ENCODE assay signal across 8 cellular contexts in genomic region chr12:94460594-94460959, GRCh38. TPM values are rescaled to one million over a fixed set of nuclear protein-coding genes. Genes with fewer than 3 reads are reported as not detected.
DNase-seq lines count a peak whose midpoint lies in the region; ATAC-seq and TF ChIP-seq lines count a peak whose summit lies in the region.

No MANE protein-coding gene starts in this region.

- H3K9me3 ChIP-seq in thymus (ENCODE audit: control insufficient read depth): no peaks in the 10 kb centered on the region

- H3K4me3 ChIP-seq in kidney epithelial cell (ENCODE audit: low read depth, low read length): peak overlapping the region; percentile 70
- peak overlapping the region; percentile 85 for H3K4me3 ChIP-seq in thymus (ENCODE audit: low read length)

- TF ChIP-seq CTCF in kidney epithelial cell (IDR thresholded peaks at IDR 0.05; ENCODE audit: insufficient read depth, low read length, poor library complexity, severe bottlenecking): no peak

- no peak for ATAC-seq in activated naive CD4-positive, alpha-beta T cell treated with anti-CD3 and anti-CD28 coated beads, Interleukin-2, amount 50 U/mL, for 72 hours
- ATAC-seq in GM19395 (IDR thresholded peaks at IDR 0.05; ENCODE audit: unreplicated experiment) (no peak), GM18520 (IDR thresholded peaks at IDR 0.05; ENCODE audit: unreplicated experiment) (no peak), GM18519 (IDR thresholded peaks at IDR 0.05; ENCODE audit: low FRiP score, unreplicated experiment) (no peak)

- WGBS in thymus: 39% methylated on average over 6 of the region's 6 CpGs

- peaks cover 32% of the 10 kb centered on the region for H3K4me1 Mint-ChIP-seq in activated T-cell treated with anti-CD3 and anti-CD28 coated beads, Interleukin-2, amount 50 U/mL, for 24 hours (ENCODE audit: low read depth)

- H3K36me3 Mint-ChIP-seq in activated T-cell treated with anti-CD3 and anti-CD28 coated beads, Interleukin-2, amount 50 U/mL, for 24 hours (ENCODE audit: low read depth): peaks cover 34% of the 10 kb centered on the region
- peaks cover 18 to 39% of the 10 kb centered on the region in 2 donors for H3K36me3 Mint-ChIP-seq in activated naive CD4-positive, alpha-beta T cell treated with anti-CD3 and anti-CD28 coated beads, Interleukin-2, amount 50 U/mL, for 72 hours

- peaks cover 12% of the 10 kb centered on the region for H3K27me3 Mint-ChIP-seq in activated T-cell treated with anti-CD3 and anti-CD28 coated beads, Interleukin-2, amount 50 U/mL, for 24 hours

- H3K4me3 Mint-ChIP-seq in activated T-cell treated with anti-CD3 and anti-CD28 coated beads, Interleukin-2, amount 50 U/mL, for 24 hours: peak overlapping the region; percentile 94

- H3K36me3 ChIP-seq in kidney epithelial cell (ENCODE audit: control insufficient read depth, insufficient read depth, low read length): no peaks in the 10 kb centered on the region
- no peaks in the 10 kb centered on the region for H3K36me3 ChIP-seq in thymus (ENCODE audit: control insufficient read depth, insufficient read depth)

- DNase-seq in activated T-cell treated with anti-CD3 and anti-CD28 coated beads, Interleukin-2, amount 50 U/mL, for 24 hours: no peak
- no peak for DNase-seq in activated T-cell treated with anti-CD3 and anti-CD28 coated beads, Interleukin-2, amount 50 U/mL, for 1 hour
- no peak for DNase-seq in activated naive CD4-positive, alpha-beta T cell treated with anti-CD3 and anti-CD28 coated beads, Interleukin-2, amount 50 U/mL, for 72 hours (ENCODE audit: low spot score in 2 of 2)
- no peak for DNase-seq in kidney epithelial cell (ENCODE audit: low read depth)

- no peak overlapping the region for H3K27ac ChIP-seq in thymus (ENCODE audit: low read depth)

- peak overlapping the region; percentile 96 for H3K27ac Mint-ChIP-seq in activated T-cell treated with anti-CD3 and anti-CD28 coated beads, Interleukin-2, amount 50 U/mL, for 24 hours
- H3K27ac Mint-ChIP-seq in activated naive CD4-positive, alpha-beta T cell treated with anti-CD3 and anti-CD28 coated beads, Interleukin-2, amount 50 U/mL, for 72 hours: peak overlapping the region; percentile 97 to 98

- H3K9me3 Mint-ChIP-seq in activated T-cell treated with anti-CD3 and anti-CD28 coated beads, Interleukin-2, amount 50 U/mL, for 24 hours: peaks cover 5% of the 10 kb centered on the region
- H3K9me3 Mint-ChIP-seq in activated naive CD4-positive, alpha-beta T cell treated with anti-CD3 and anti-CD28 coated beads, Interleukin-2, amount 50 U/mL, for 72 hours: peaks cover 0 to 6% of the 10 kb centered on the region in 2 donors

- H3K27me3 ChIP-seq in kidney epithelial cell (ENCODE audit: control insufficient read depth, insufficient read depth, low read length): no peaks in the 10 kb centered on the region
- no peaks in the 10 kb centered on the region for H3K27me3 ChIP-seq in thymus (ENCODE audit: control insufficient read depth, insufficient read depth)

- peaks cover 3% of the 10 kb centered on the region for H3K4me1 ChIP-seq in thymus (ENCODE audit: control insufficient read depth, insufficient read depth, low read length)

RNA-seq across cellular contexts. Expression of gene CEP83, which starts 0.9 kb away (rescaled TPM):
- total RNA-seq in activated naive CD4-positive, alpha-beta T cell treated with anti-CD3 and anti-CD28 coated beads, Interleukin-2, amount 50 U/mL, for 72 hours: 10 to 100 TPM; 22.0 to 26.2 TPM
- 14.8 and 14.9 TPM in 2 replicates for total RNA-seq in kidney epithelial cell
- polyA plus RNA-seq in thymus: 15.1 TPM
